9 cellular contexts compared by ENCODE assay signal in the genomic region with DNA sequence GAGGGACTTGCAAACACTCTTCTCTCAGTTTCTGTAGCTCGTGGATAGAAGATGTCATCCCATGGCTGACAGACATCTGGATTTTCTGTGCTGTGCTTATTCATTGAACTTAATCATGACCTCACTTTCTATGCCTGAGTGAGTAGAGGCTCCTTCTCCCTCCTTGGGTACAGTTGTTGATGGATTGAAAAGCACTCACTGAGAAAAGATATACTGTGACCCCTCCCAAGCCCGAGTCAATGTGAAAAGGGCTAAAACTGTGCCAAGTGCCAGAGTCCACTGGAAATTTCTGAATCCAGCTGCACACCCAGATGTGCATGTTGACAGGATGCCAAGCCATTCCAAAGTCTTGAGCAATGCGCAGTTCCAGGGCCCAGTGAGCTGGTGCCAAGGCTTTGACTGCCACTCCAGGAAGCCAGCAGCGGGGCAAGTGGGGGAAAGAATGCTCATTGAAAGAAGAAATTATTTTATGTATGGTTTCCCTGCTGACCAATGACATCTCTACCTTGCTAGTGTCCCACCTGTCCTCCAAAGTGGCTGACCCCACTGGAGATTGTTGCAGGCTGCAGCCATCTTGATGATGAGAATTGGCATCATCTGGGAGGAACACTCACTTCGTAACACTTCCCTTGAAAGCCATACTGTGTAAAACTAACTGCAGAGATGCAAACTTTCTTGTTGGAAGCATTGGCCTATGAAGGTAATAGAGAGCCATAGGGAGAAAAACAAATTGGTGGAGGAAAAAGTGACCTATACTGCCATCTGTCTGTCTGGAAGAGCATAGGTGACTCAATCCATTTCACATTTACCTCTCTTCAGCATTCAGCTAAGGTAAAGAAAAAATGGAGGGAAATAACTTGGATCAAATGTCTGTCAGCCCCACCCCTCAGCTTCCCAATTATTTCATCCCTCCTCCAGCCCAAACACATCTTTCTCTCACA.
DNase-seq lines count a peak whose midpoint lies in the region; ATAC-seq and TF ChIP-seq lines count a peak whose summit lies in the region.
"Had no signal": no experiment of that assay in that cellular context is flagged by ENCODE, and none has a peak within 500 bp of the region (broad histone marks: within the 10 kb centered on the region; RNA-seq: fewer than 3 reads in every experiment).

No MANE protein-coding gene starts in this region.

- no peaks in the 10 kb centered on the region for H3K27me3 ChIP-seq in CD8-positive, alpha-beta T cell (ENCODE audit: insufficient read depth, low read length)

- H3K4me1 Mint-ChIP-seq in Calu3 (ENCODE audit: low read depth, unreplicated experiment), result no peaks in the 10 kb centered on the region
- H3K4me1 Mint-ChIP-seq in CD8-positive, alpha-beta T cell (ENCODE audit: low read depth), result no peaks in the 10 kb centered on the region
- no peaks in the 10 kb centered on the region for H3K4me1 Mint-ChIP-seq in activated CD8-positive, alpha-beta memory T cell treated with anti-CD3 and anti-CD28 coated beads, Interleukin-2, amount 10 ng/mL, durations not matched to agents 7 days and 5 days

- H3K4me1 ChIP-seq in CD8-positive, alpha-beta T cell (ENCODE audit: insufficient read depth, low read length), result no peaks in the 10 kb centered on the region

- no peak overlapping the region for H3K27ac ChIP-seq in CD8-positive, alpha-beta T cell (ENCODE audit: low read depth, low read length)

- H3K4me3 ChIP-seq in cardiac fibroblast (replicated peaks in 1 of 2; ENCODE audit: low read depth in 2 of 2, low read length in 2 of 2), result no peak overlapping the region
- H3K4me3 ChIP-seq in CD8-positive, alpha-beta T cell (ENCODE audit: low read depth, low read length), result no peak overlapping the region

- POLR2A ChIA-PET in CD8-positive, alpha-beta T cell (lab: Charles Lee), result no interaction called here

- CTCF ChIA-PET in Calu3 (lab: Charles Lee), result interaction anchor here (0.6 to 1.5 kb wide), 5 partner anchors 17 to 172 kb away, joined by 3 to 4 read pairs (median 3); no protein-coding TSS in a partner anchor
- CTCF ChIA-PET in CD8-positive, alpha-beta T cell (lab: Charles Lee), result no interaction called here
- CTCF ChIA-PET in activated CD8-positive, alpha-beta memory T cell treated with anti-CD3 and anti-CD28 coated beads, Interleukin-2, amount 10 ng/mL, durations not matched to agents 7 days and 5 days (lab: Charles Lee), result interaction anchor here (1.0 to 1.3 kb wide), 2 partner anchors 10 to 739 kb away, joined by 3 read pairs; no protein-coding TSS in a partner anchor

- peaks cover 4% of the 10 kb centered on the region for H3K9me3 Mint-ChIP-seq in Calu3 (ENCODE audit: low read depth, unreplicated experiment)
- no peaks in the 10 kb centered on the region for H3K9me3 Mint-ChIP-seq in CD8-positive, alpha-beta T cell
- H3K9me3 Mint-ChIP-seq in activated CD8-positive, alpha-beta memory T cell treated with anti-CD3 and anti-CD28 coated beads, Interleukin-2, amount 10 ng/mL, durations not matched to agents 7 days and 5 days (ENCODE audit: low read depth), result no peaks in the 10 kb centered on the region

- no peaks in the 10 kb centered on the region for H3K36me3 ChIP-seq in CD8-positive, alpha-beta T cell (ENCODE audit: insufficient read depth, low read length)

- DNase-seq in Calu3, result no peak
- DNase-seq in HT1080 (ENCODE audit: low read depth), result peak; percentile 28
- DNase-seq in cardiac fibroblast (ENCODE audit: low read depth in 2 of 2), result peak in 1 of 2 donors; percentile 40
- peak; percentile 51 for DNase-seq in medulla oblongata (ENCODE audit: extremely low spot score)
- DNase-seq in CD8-positive, alpha-beta T cell, result no peak
- DNase-seq in activated CD8-positive, alpha-beta memory T cell treated with anti-CD3 and anti-CD28 coated beads, Interleukin-2, amount 10 ng/mL, durations not matched to agents 7 days and 5 days, result no peak
- DNase-seq: activated effector memory CD4-positive, alpha-beta T cell treated with Interleukin-2 at 50 U/mL for 16 hours had no signal

- H3K9me3 ChIP-seq in CD8-positive, alpha-beta T cell (ENCODE audit: low read length), result no peaks in the 10 kb centered on the region

- H3K4me3 Mint-ChIP-seq in Calu3 (ENCODE audit: low read depth, unreplicated experiment), result no peak overlapping the region
- H3K4me3 Mint-ChIP-seq in CD8-positive, alpha-beta T cell, result no peak overlapping the region
- no peak overlapping the region for H3K4me3 Mint-ChIP-seq in activated CD8-positive, alpha-beta memory T cell treated with anti-CD3 and anti-CD28 coated beads, Interleukin-2, amount 10 ng/mL, durations not matched to agents 7 days and 5 days

- H3K27ac Mint-ChIP-seq in Calu3 (ENCODE audit: unreplicated experiment), result no peak overlapping the region
- no peak overlapping the region for H3K27ac Mint-ChIP-seq in CD8-positive, alpha-beta T cell
- no peak overlapping the region for H3K27ac Mint-ChIP-seq in activated CD8-positive, alpha-beta memory T cell treated with anti-CD3 and anti-CD28 coated beads, Interleukin-2, amount 10 ng/mL, durations not matched to agents 7 days and 5 days

- peaks cover 12% of the 10 kb centered on the region for H3K27me3 Mint-ChIP-seq in Calu3 (ENCODE audit: unreplicated experiment)
- peaks cover 4% of the 10 kb centered on the region for H3K27me3 Mint-ChIP-seq in CD8-positive, alpha-beta T cell (ENCODE audit: low read depth)
- H3K27me3 Mint-ChIP-seq in activated CD8-positive, alpha-beta memory T cell treated with anti-CD3 and anti-CD28 coated beads, Interleukin-2, amount 10 ng/mL, durations not matched to agents 7 days and 5 days, result no peaks in the 10 kb centered on the region

- intact Hi-C loops in Calu3 (cut with micrococcal nuclease; ENCODE audit: unreplicated experiment), result no loop called here
- intact Hi-C loops in CD8-positive, alpha-beta T cell (cut with DNase I, micrococcal nuclease), result no loop called here

- ATAC-seq in HG03108 (IDR thresholded peaks at IDR 0.05; ENCODE audit: unreplicated experiment), result no peak
- no peak for ATAC-seq in CD8-positive, alpha-beta T cell
- ATAC-seq in GM18505 (IDR thresholded peaks at IDR 0.05; ENCODE audit: unreplicated experiment), result no peak
- ATAC-seq in activated CD8-positive, alpha-beta memory T cell treated with anti-CD3 and anti-CD28 coated beads, Interleukin-2, amount 10 ng/mL, durations not matched to agents 7 days and 5 days, result no peak

- no TSS peak for BruUV-seq in Calu3 (replicated peaks; lab: Mats Ljungman, UMichigan)

- TF ChIP-seq POLR2A in GM18505 (IDR thresholded peaks at IDR 0.05; ENCODE audit: borderline replicate concordance, extremely low read depth, insufficient read depth, insufficient read length), result no peak

- H3K36me3 Mint-ChIP-seq in Calu3 (ENCODE audit: insufficient read depth, unreplicated experiment), result no peaks in the 10 kb centered on the region
- no peaks in the 10 kb centered on the region for H3K36me3 Mint-ChIP-seq in CD8-positive, alpha-beta T cell
- H3K36me3 Mint-ChIP-seq in activated CD8-positive, alpha-beta memory T cell treated with anti-CD3 and anti-CD28 coated beads, Interleukin-2, amount 10 ng/mL, durations not matched to agents 7 days and 5 days, result no peaks in the 10 kb centered on the region

- peak; percentile 31 for TF ChIP-seq CTCF in Calu3 (IDR thresholded peaks at IDR 0.05; ENCODE audit: unreplicated experiment)
- peak; percentile 14 for TF ChIP-seq CTCF in cardiac fibroblast (IDR thresholded peaks at IDR 0.05; ENCODE audit: low read depth, low read length)
- no peak for TF ChIP-seq CTCF in CD8-positive, alpha-beta T cell (IDR thresholded peaks at IDR 0.05)

Comparison
In these comparisons a context has a peak if more than half of its experiments do, and no peak if none do; other contexts are left out.
1. DNase-seq: peak in HT1080 (single experiment) and medulla oblongata (single experiment); none in Calu3 (single experiment), CD8-positive, alpha-beta T cell (0 of 7) and activated CD8-positive, alpha-beta memory T cell treated with anti-CD3 and anti-CD28 coated beads, Interleukin-2, amount 10 ng/mL, durations not matched to agents 7 days and 5 days (single experiment).